Comparison of ENCODE assay signal across 8 cellular contexts in genomic region chr5:179819296-179820126, GRCh38. TPM values are rescaled to one million over a fixed set of nuclear protein-coding genes. Genes with fewer than 3 reads are reported as not detected.
DNase-seq lines count a peak whose midpoint lies in the region; ATAC-seq and TF ChIP-seq lines count a peak whose summit lies in the region.

No MANE protein-coding gene starts in this region.

- H3K27ac Mint-ChIP-seq in naive thymus-derived CD4-positive, alpha-beta T cell: peak overlapping the region; percentile 62 to 91 (median 83)

- POLR2A ChIA-PET in A673 (lab: Charles Lee; ENCODE audit: low non-redundant PET): no interaction called here
- POLR2A ChIA-PET in naive thymus-derived CD4-positive, alpha-beta T cell (lab: Charles Lee): interaction anchor here (0.5 to 10.0 kb wide), 18 partner anchors 8 to 196 kb away, joined by 3 to 136 read pairs (median 4); partner anchors contain the start of genes HNRNPH1, MAML1, MGAT4B and MRNIP

- peaks cover 0 to 3% (median 0%) of the 10 kb centered on the region in 11 donors for H3K9me3 Mint-ChIP-seq in naive thymus-derived CD4-positive, alpha-beta T cell

- peak overlapping the region; percentile 78 to 96 (median 81) for H3K4me3 Mint-ChIP-seq in naive thymus-derived CD4-positive, alpha-beta T cell

- H3K27ac ChIP-seq in A673 (ENCODE audit: low read depth, low read length, poor library complexity, severe bottlenecking) (peak overlapping the region; percentile 93), transverse colon (peak overlapping the region; percentile 99 to 100 (median 100))
- H3K27ac ChIP-seq in naive thymus-derived CD4-positive, alpha-beta T cell (ENCODE audit: low read depth, low read length): peak overlapping the region; percentile 96

- H3K27me3 ChIP-seq in A673 (replicated peaks; ENCODE audit: insufficient read depth, low read depth, low read length, poor library complexity) (no peaks in the 10 kb centered on the region), transverse colon (no peaks in the 10 kb centered on the region)
- no peaks in the 10 kb centered on the region for H3K27me3 ChIP-seq in naive thymus-derived CD4-positive, alpha-beta T cell (ENCODE audit: control insufficient read depth in 2 of 2, insufficient read depth in 2 of 2, low read length in 2 of 2)

- H3K4me1 ChIP-seq in A673 (ENCODE audit: insufficient read depth, low read length, poor library complexity, severe bottlenecking): peaks cover 16% of the 10 kb centered on the region
- peaks cover 31 to 36% of the 10 kb centered on the region in 2 donors for H3K4me1 ChIP-seq in naive thymus-derived CD4-positive, alpha-beta T cell (ENCODE audit: control insufficient read depth in 2 of 2, insufficient read depth in 2 of 2, low read length in 2 of 2)
- peaks cover 46 to 68% (median 66%) of the 10 kb centered on the region in 4 donors for H3K4me1 ChIP-seq in transverse colon

- intact Hi-C loops in A673 (cut with micrococcal nuclease; ENCODE audit: unreplicated experiment): loop anchor here (5.0 kb wide), 1 partner anchor 88 kb away; the partner anchor contains the start of gene TBC1D9B
- intact Hi-C loops in naive thymus-derived CD4-positive, alpha-beta T cell (cut with micrococcal nuclease): loop anchor here (1.0 to 10.0 kb wide), 14 partner anchors 8 to 1615 kb away; partner anchors contain the start of genes CANX (in 1 of the 2), HNRNPAB (in 1 of the 2), HNRNPH1 (in 1 of the 2) and MAPK9 (in 1 of the 2)
- intact Hi-C loops in transverse colon (cut with DNase I; ENCODE audit: low total_unique reads): loop anchor here (2.0 kb wide), 1 partner anchor 13 kb away; the partner anchor contains the start of gene MGAT4B

- DNase-seq in A673 (ENCODE audit: low spot score): no peak
- peak; percentile 73 for DNase-seq in GM10266 (ENCODE audit: extremely low spot score)
- peak; percentile 91 for DNase-seq in M059J (ENCODE audit: low read depth)
- DNase-seq in activated CD8-positive, alpha-beta memory T cell treated with anti-CD3 and anti-CD28 coated beads, Interleukin-2, amount 50 U/mL, for 48 hours: peak; percentile 78
- DNase-seq in fibroblast of gingiva (ENCODE audit: low read depth): peak; percentile 71
- peak in 3 of 9 donors; percentile 36 to 66 (median 39) for DNase-seq in naive thymus-derived CD4-positive, alpha-beta T cell
- DNase-seq in transverse colon: peak; percentile 77

- in situ Hi-C loops in transverse colon (cut with MboI; ENCODE audit: low pct_ligation_motif_present in 1 of 4, low pct_unique_long_range_greater_than_20kb in 1 of 4, low sequenced_read_pairs in 3 of 4): no loop called here

- no peak for TF ChIP-seq EP300 in transverse colon (IDR thresholded peaks at IDR 0.05; ENCODE audit: low read depth)

- no peak for TF ChIP-seq CTCF in A673 (conservative IDR thresholded peaks at IDR 0.05; ENCODE audit: low read depth, low read length)
- no peak for TF ChIP-seq CTCF in GM10266 (IDR thresholded peaks at IDR 0.05; ENCODE audit: control insufficient read depth, insufficient read depth, low read depth, missing control alignments)
- TF ChIP-seq CTCF in transverse colon (IDR thresholded peaks at IDR 0.05): no peak

- peaks cover 30 to 57% (median 43%) of the 10 kb centered on the region in 7 donors for H3K4me1 Mint-ChIP-seq in naive thymus-derived CD4-positive, alpha-beta T cell

- H3K36me3 ChIP-seq in A673 (ENCODE audit: insufficient read depth, low read length, poor library complexity, severe bottlenecking): peaks cover 17% of the 10 kb centered on the region
- peaks cover 0 to 21% (median 5%) of the 10 kb centered on the region in 3 experiments for H3K36me3 ChIP-seq in naive thymus-derived CD4-positive, alpha-beta T cell (ENCODE audit: control insufficient read depth in 2 of 3, insufficient read depth in 3 of 3, low read length in 3 of 3)
- H3K36me3 ChIP-seq in transverse colon: peaks cover 0 to 12% (median 6%) of the 10 kb centered on the region in 4 donors

- H3K9me3 ChIP-seq in A673 (ENCODE audit: low read depth, low read length, poor library complexity, severe bottlenecking) (no peaks in the 10 kb centered on the region), transverse colon (no peaks in the 10 kb centered on the region)
- H3K9me3 ChIP-seq in naive thymus-derived CD4-positive, alpha-beta T cell (ENCODE audit: control insufficient read depth in 2 of 3, low read length in 3 of 3): no peaks in the 10 kb centered on the region

- H3K4me3 ChIP-seq in A673 (ENCODE audit: low read depth, low read length, poor library complexity, severe bottlenecking): no peak overlapping the region
- peak overlapping the region; percentile 87 for H3K4me3 ChIP-seq in naive thymus-derived CD4-positive, alpha-beta T cell (ENCODE audit: low read length)
- peak overlapping the region; percentile 82 to 99 (median 95) for H3K4me3 ChIP-seq in transverse colon

- CTCF ChIA-PET in A673 (lab: Charles Lee): no interaction called here
- CTCF ChIA-PET in naive thymus-derived CD4-positive, alpha-beta T cell (lab: Charles Lee): interaction anchor here (2.6 kb wide), 1 partner anchor 17 kb away, joined by 8 read pairs; no protein-coding TSS in a partner anchor

- TF ChIP-seq POLR2A in transverse colon (IDR thresholded peaks at IDR 0.05): no peak

- BruUV-seq in A673 (replicated peaks; lab: Mats Ljungman, UMichigan): no TSS peak

- H3K27me3 Mint-ChIP-seq in naive thymus-derived CD4-positive, alpha-beta T cell: peaks cover 0 to 3% (median 0%) of the 10 kb centered on the region in 5 donors

- 19% methylated on average over 19 of the region's 26 CpGs; no CpG with 5 or more reads in 1 of the 2 donors for WGBS in transverse colon (ENCODE audit: low coverage in 1 of 2), 2 donors

- H3K36me3 Mint-ChIP-seq in naive thymus-derived CD4-positive, alpha-beta T cell: peaks cover 0 to 12% (median under 1%) of the 10 kb centered on the region in 5 donors

- ATAC-seq in naive thymus-derived CD4-positive, alpha-beta T cell: peak; percentile 3
- no peak for ATAC-seq in HG03342 (IDR thresholded peaks at IDR 0.05; ENCODE audit: unreplicated experiment)

RNA-seq across cellular contexts. Expression of gene SQSTM1, which starts 1.2 kb away (rescaled TPM):
- total RNA-seq in A673 (2021) (84.1 and 105 TPM in 2 replicates), transverse colon (100 to 1,000 TPM; 250 to 620 (median 432) TPM)
- total RNA-seq in M059J (2014; rRNA removed; shearing (Covaris generic)): 390 and 442 TPM in 2 replicates
- 100 to 1,000 TPM; 173 to 309 (median 233) TPM for total RNA-seq in naive thymus-derived CD4-positive, alpha-beta T cell
- polyA plus RNA-seq in naive thymus-derived CD4-positive, alpha-beta T cell: 100 to 1,000 TPM; 129 to 178 TPM

RNA-seq across cellular contexts. Expression of gene MGAT4B, which starts 12.8 kb away (rescaled TPM):
- total RNA-seq in A673 (2021) (59.5 and 63.9 TPM in 2 replicates), transverse colon (1,000 to 10,000 TPM in 1 of 4 donors, 100 to 1,000 TPM in 3; 495 to 1,114 (median 787) TPM)
- 146 and 187 TPM in 2 replicates for total RNA-seq in M059J (2014; rRNA removed; shearing (Covaris generic))
- 100 to 1,000 TPM in 4 of 5 experiments, 10 to 100 TPM in 1; 98.3 to 143 (median 118) TPM for total RNA-seq in naive thymus-derived CD4-positive, alpha-beta T cell
- 10 to 100 TPM; 12.3 to 19.0 TPM for polyA plus RNA-seq in naive thymus-derived CD4-positive, alpha-beta T cell

RNA-seq across cellular contexts. Expression of gene LTC4S, which starts 25.7 kb away (rescaled TPM):
- total RNA-seq in A673 (2021): 0.58 and 1.5 TPM in 2 replicates
- not detected in 2 replicates for total RNA-seq in M059J (2014; rRNA removed; shearing (Covaris generic))
- 1 to 10 TPM; 2.0 to 8.1 (median 6.0) TPM for total RNA-seq in naive thymus-derived CD4-positive, alpha-beta T cell
- 1 to 10 TPM in 1 of 2 donors, under 1 TPM in 1; 0.97 to 1.2 TPM for polyA plus RNA-seq in naive thymus-derived CD4-positive, alpha-beta T cell
- 1 to 10 TPM in 3 of 4 donors, not detected in 1; 3.0 to 3.8 (median 3.2) TPM for total RNA-seq in transverse colon

RNA-seq across cellular contexts. Expression of gene MRNIP, which starts 39.1 kb away (rescaled TPM):
- total RNA-seq in A673 (2021) (29.9 and 31.3 TPM in 2 replicates), transverse colon (100 to 1,000 TPM in 1 of 4 donors, 10 to 100 TPM in 3; 24.7 to 124 (median 42.9) TPM)
- total RNA-seq in M059J (2014; rRNA removed; shearing (Covaris generic)): 11.3 and 13.2 TPM in 2 replicates
- total RNA-seq in naive thymus-derived CD4-positive, alpha-beta T cell: 100 to 1,000 TPM in 2 of 5 experiments, 10 to 100 TPM in 3; 27.9 to 133 (median 43.3) TPM
- 10 to 100 TPM; 19.4 to 23.8 TPM for polyA plus RNA-seq in naive thymus-derived CD4-positive, alpha-beta T cell
